In genomic region chr11:69014084-69014935, GRCh38 we compare ENCODE assay signal across 11 cellular contexts. TPM values are rescaled to one million over a fixed set of nuclear protein-coding genes. Genes with fewer than 3 reads are reported as not detected.
A peak's percentile ranks its signal among the peaks of the same experiment; 100 is the strongest.
DNase-seq lines count a peak whose midpoint lies in the region; ATAC-seq and TF ChIP-seq lines count a peak whose summit lies in the region.
"Had no signal": no experiment of that assay in that cellular context is flagged by ENCODE, and none has a peak within 500 bp of the region (broad histone marks: within the 10 kb centered on the region; RNA-seq: fewer than 3 reads in every experiment).

No MANE protein-coding gene starts in this region.

- peaks cover 7% of the 10 kb centered on the region for H3K27me3 Mint-ChIP-seq in glutamatergic neuron (ENCODE audit: unreplicated experiment)
- H3K27me3 Mint-ChIP-seq in osteocyte (ENCODE audit: unreplicated experiment) = no peaks in the 10 kb centered on the region
- H3K27me3 Mint-ChIP-seq in activated T-helper 2 cell treated with anti-CD3 and anti-CD28 coated beads, Interferon-gamma antibody, Interleukin-2, Interleukin-4, amounts not matched to agents 10 μg/mL and 5 μg/mL and 100 μg/mL, durations not matched to agents 14 hours and 24 hours and 36 hours (ENCODE audit: low read depth) = peaks cover 25% of the 10 kb centered on the region

- ATAC-seq in HG02885 (IDR thresholded peaks at IDR 0.05; ENCODE audit: poor library complexity, unreplicated experiment) = no peak

- TF ChIP-seq CTCF in AG10803 (conservative IDR thresholded peaks at IDR 0.05; ENCODE audit: low read length) (no peak), glutamatergic neuron (IDR thresholded peaks at IDR 0.05; ENCODE audit: partially characterized antibody, unreplicated experiment) (no peak), osteocyte (IDR thresholded peaks at IDR 0.05) (no peak)

- DNase-seq in AG10803 (ENCODE audit: low read depth) (peak; percentile 40), NCI-H69 (lab: John Stamatoyannopoulos, UW) (peak; percentile 77), glutamatergic neuron (peak; percentile 39), osteocyte (ENCODE audit: extremely low spot score, unreplicated experiment) (no peak), NAMALWA (ENCODE audit: low spot score) (no peak), kidney glomerular epithelial cell (lab: John Stamatoyannopoulos, UW) (no peak)
- DNase-seq in activated T-helper 2 cell treated with anti-CD3 and anti-CD28 coated beads, Interferon-gamma antibody, Interleukin-2, Interleukin-4, amounts not matched to agents 10 μg/mL and 5 μg/mL and 100 μg/mL, durations not matched to agents 14 hours and 24 hours and 36 hours (ENCODE audit: low spot score) = no peak
- DNase-seq: WERI-Rb-1 had no signal

- peaks cover 6% of the 10 kb centered on the region for H3K9me3 Mint-ChIP-seq in glutamatergic neuron (ENCODE audit: unreplicated experiment)
- H3K9me3 Mint-ChIP-seq in osteocyte (ENCODE audit: unreplicated experiment) = peaks cover 4% of the 10 kb centered on the region
- no peaks in the 10 kb centered on the region for H3K9me3 Mint-ChIP-seq in activated T-helper 2 cell treated with anti-CD3 and anti-CD28 coated beads, Interferon-gamma antibody, Interleukin-2, Interleukin-4, amounts not matched to agents 10 μg/mL and 5 μg/mL and 100 μg/mL, durations not matched to agents 14 hours and 24 hours and 36 hours

- H3K4me1 Mint-ChIP-seq in glutamatergic neuron (ENCODE audit: low read depth, unreplicated experiment) (peaks cover 11% of the 10 kb centered on the region), osteocyte (ENCODE audit: unreplicated experiment) (peaks cover 45% of the 10 kb centered on the region)
- no peaks in the 10 kb centered on the region for H3K4me1 Mint-ChIP-seq in activated T-helper 2 cell treated with anti-CD3 and anti-CD28 coated beads, Interferon-gamma antibody, Interleukin-2, Interleukin-4, amounts not matched to agents 10 μg/mL and 5 μg/mL and 100 μg/mL, durations not matched to agents 14 hours and 24 hours and 36 hours (ENCODE audit: low read depth)
- H3K4me1 Mint-ChIP-seq: IgD-negative memory B cell had no signal

- H3K27ac Mint-ChIP-seq in glutamatergic neuron (ENCODE audit: unreplicated experiment) (peak overlapping the region; percentile 38), osteocyte (ENCODE audit: unreplicated experiment) (peak overlapping the region; percentile 84)
- H3K27ac Mint-ChIP-seq in activated T-helper 2 cell treated with anti-CD3 and anti-CD28 coated beads, Interferon-gamma antibody, Interleukin-2, Interleukin-4, amounts not matched to agents 10 μg/mL and 5 μg/mL and 100 μg/mL, durations not matched to agents 14 hours and 24 hours and 36 hours = no peak overlapping the region
- H3K27ac Mint-ChIP-seq: IgD-negative memory B cell had no signal

- H3K4me3 Mint-ChIP-seq in glutamatergic neuron (ENCODE audit: unreplicated experiment) (no peak overlapping the region), osteocyte (ENCODE audit: unreplicated experiment) (no peak overlapping the region)
- H3K4me3 Mint-ChIP-seq in activated T-helper 2 cell treated with anti-CD3 and anti-CD28 coated beads, Interferon-gamma antibody, Interleukin-2, Interleukin-4, amounts not matched to agents 10 μg/mL and 5 μg/mL and 100 μg/mL, durations not matched to agents 14 hours and 24 hours and 36 hours (ENCODE audit: low read depth) = no peak overlapping the region

- intact Hi-C loops in activated T-helper 2 cell treated with anti-CD3 and anti-CD28 coated beads, Interferon-gamma antibody, Interleukin-2, Interleukin-4, amounts not matched to agents 10 μg/mL and 5 μg/mL and 100 μg/mL, durations not matched to agents 14 hours and 24 hours and 36 hours (cut with micrococcal nuclease) = no loop called here

- H3K36me3 Mint-ChIP-seq in glutamatergic neuron (ENCODE audit: unreplicated experiment) (peaks cover 5% of the 10 kb centered on the region), osteocyte (ENCODE audit: unreplicated experiment) (no peaks in the 10 kb centered on the region)
- H3K36me3 Mint-ChIP-seq in activated T-helper 2 cell treated with anti-CD3 and anti-CD28 coated beads, Interferon-gamma antibody, Interleukin-2, Interleukin-4, amounts not matched to agents 10 μg/mL and 5 μg/mL and 100 μg/mL, durations not matched to agents 14 hours and 24 hours and 36 hours (ENCODE audit: low read depth) = no peaks in the 10 kb centered on the region
- H3K36me3 Mint-ChIP-seq: IgD-negative memory B cell had no signal

- H3K4me3 ChIP-seq in AG10803 (ENCODE audit: low read length) = peak overlapping the region; percentile 77

RNA-seq across cellular contexts. Expression of gene MRGPRF, which starts 1.3 kb away (rescaled TPM):
- total RNA-seq in glutamatergic neuron (ENCODE audit: unreplicated experiment) = 1.0 TPM
- 7.0 and 8.4 TPM in 2 replicates for total RNA-seq in osteocyte
- total RNA-seq in activated T-helper 2 cell treated with anti-CD3 and anti-CD28 coated beads, Interferon-gamma antibody, Interleukin-2, Interleukin-4, amounts not matched to agents 10 μg/mL and 5 μg/mL and 100 μg/mL, durations not matched to agents 14 hours and 24 hours and 36 hours = not detected in 2 replicates

RNA-seq across cellular contexts. Expression of gene MRGPRD, which starts 33.5 kb away (rescaled TPM):
- total RNA-seq in glutamatergic neuron (ENCODE audit: unreplicated experiment) (not detected), osteocyte (not detected in 2 replicates)
- not detected in 2 replicates for total RNA-seq in activated T-helper 2 cell treated with anti-CD3 and anti-CD28 coated beads, Interferon-gamma antibody, Interleukin-2, Interleukin-4, amounts not matched to agents 10 μg/mL and 5 μg/mL and 100 μg/mL, durations not matched to agents 14 hours and 24 hours and 36 hours
- total RNA-seq: adrenal gland had no signal

RNA-seq across cellular contexts. Expression of gene TPCN2, which starts 34.4 kb away (rescaled TPM):
- 17.2 TPM for total RNA-seq in glutamatergic neuron (ENCODE audit: unreplicated experiment)
- 21.0 and 22.4 TPM in 2 replicates for total RNA-seq in osteocyte
- 19.1 and 20.0 TPM in 2 replicates for total RNA-seq in activated T-helper 2 cell treated with anti-CD3 and anti-CD28 coated beads, Interferon-gamma antibody, Interleukin-2, Interleukin-4, amounts not matched to agents 10 μg/mL and 5 μg/mL and 100 μg/mL, durations not matched to agents 14 hours and 24 hours and 36 hours

Comparison
In these comparisons a context has a peak if more than half of its experiments do, and no peak if none do; other contexts are left out.
1. DNase-seq: peak in AG10803 (single experiment), NCI-H69 (single experiment) and glutamatergic neuron (single experiment); none in osteocyte (single experiment), activated T-helper 2 cell treated with anti-CD3 and anti-CD28 coated beads, Interferon-gamma antibody, Interleukin-2, Interleukin-4, amounts not matched to agents 10 μg/mL and 5 μg/mL and 100 μg/mL, durations not matched to agents 14 hours and 24 hours and 36 hours (single experiment), NAMALWA (single experiment) and kidney glomerular epithelial cell (single experiment).